Comparison of ENCODE assay signal across 1 cellular context in the genomic region with DNA sequence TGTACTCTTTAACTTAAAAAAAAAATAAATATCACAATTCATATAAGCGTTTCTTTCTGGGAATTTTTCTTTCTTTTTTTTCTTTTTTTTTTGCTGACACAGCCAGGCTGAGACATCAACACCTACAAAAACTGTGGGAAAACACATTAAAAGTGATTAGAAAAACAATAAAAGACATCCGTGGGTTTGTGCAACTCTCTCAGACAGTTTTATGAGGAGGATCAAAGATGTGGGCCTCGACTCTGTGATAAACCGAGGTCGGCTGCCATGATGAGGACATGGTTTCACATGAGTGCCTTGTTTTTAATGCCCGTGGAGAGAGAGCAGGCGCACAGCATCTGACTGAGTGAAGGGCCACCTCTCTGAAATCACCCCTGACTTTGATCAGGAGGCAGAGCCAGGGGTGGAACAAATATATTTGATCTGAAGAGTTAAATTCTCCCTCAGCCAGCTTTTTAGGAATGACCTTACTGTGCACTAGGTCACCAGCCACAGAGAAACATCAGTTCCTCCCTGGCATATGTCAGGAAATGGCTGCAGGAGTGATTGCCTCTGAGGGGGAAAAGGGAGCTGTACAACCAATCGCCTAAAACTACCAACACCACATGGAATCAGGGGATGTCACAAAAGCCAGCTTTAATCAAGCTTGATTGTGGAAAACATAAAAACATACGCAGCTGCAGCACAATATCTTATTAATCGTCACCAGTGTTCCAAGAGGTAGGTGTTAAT.
TF ChIP-seq lines count a peak whose summit lies in the region.

No MANE protein-coding gene starts in this region.

TF ChIP-seq in endothelial cell of umbilical vein, 7 proteins besides CTCF, POLR2A, EP300 and RAD21:
- TF ChIP-seq MAX (IDR thresholded peaks at IDR 0.05; ENCODE audit: insufficient read depth, insufficient read length), result no peak
- no peak for TF ChIP-seq POLR2AphosphoS5 (IDR thresholded peaks at IDR 0.05; ENCODE audit: insufficient read depth, low read depth, low read length)
- no peak for TF ChIP-seq GATA2 (IDR thresholded peaks at IDR 0.05; ENCODE audit: insufficient read depth, insufficient read length, low read depth, low read length)
- no peak for TF ChIP-seq EZH2 (IDR thresholded peaks at IDR 0.05; ENCODE audit: borderline replicate concordance, low read depth, low read length, severe bottlenecking)
- TF ChIP-seq FOS (IDR thresholded peaks at IDR 0.05; ENCODE audit: borderline replicate concordance, insufficient read depth, low read length), result no peak
- no peak for TF ChIP-seq JUN (IDR thresholded peaks at IDR 0.05; ENCODE audit: borderline replicate concordance, insufficient read depth, insufficient read length, low read depth)
- no peak for TF ChIP-seq MYC (IDR thresholded peaks at IDR 0.05; ENCODE audit: low read depth, low read length)
